In genomic region chr21:43864806-43865470, GRCh38 we compare ENCODE assay signal across 1 cellular context.
TF ChIP-seq lines count a peak whose summit lies in the region.

Gene AGPAT3, plus strand, starts transcription at chr21:43865223. Its CDS starts 94,459 bp downstream, at chr21:43959682.

TF ChIP-seq in IMR-90, 13 proteins besides CTCF, POLR2A, EP300 and RAD21:
- TF ChIP-seq, protein P1, sequence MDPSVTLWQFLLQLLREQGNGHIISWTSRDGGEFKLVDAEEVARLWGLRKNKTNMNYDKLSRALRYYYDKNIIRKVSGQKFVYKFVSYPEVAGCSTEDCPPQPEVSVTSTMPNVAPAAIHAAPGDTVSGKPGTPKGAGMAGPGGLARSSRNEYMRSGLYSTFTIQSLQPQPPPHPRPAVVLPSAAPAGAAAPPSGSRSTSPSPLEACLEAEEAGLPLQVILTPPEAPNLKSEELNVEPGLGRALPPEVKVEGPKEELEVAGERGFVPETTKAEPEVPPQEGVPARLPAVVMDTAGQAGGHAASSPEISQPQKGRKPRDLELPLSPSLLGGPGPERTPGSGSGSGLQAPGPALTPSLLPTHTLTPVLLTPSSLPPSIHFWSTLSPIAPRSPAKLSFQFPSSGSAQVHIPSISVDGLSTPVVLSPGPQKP (IDR thresholded peaks at IDR 0.05; ENCODE audit: borderline replicate concordance, low read depth, low read length): no peak
- no peak for TF ChIP-seq RCOR1 (IDR thresholded peaks at IDR 0.05; ENCODE audit: insufficient replicate concordance, low read length)
- no peak for TF ChIP-seq SMC3 (IDR thresholded peaks at IDR 0.05; ENCODE audit: low read depth, low read length)
- no peak for TF ChIP-seq BHLHE40 (IDR thresholded peaks at IDR 0.05; ENCODE audit: low read depth, low read length)
- TF ChIP-seq, protein P2, sequence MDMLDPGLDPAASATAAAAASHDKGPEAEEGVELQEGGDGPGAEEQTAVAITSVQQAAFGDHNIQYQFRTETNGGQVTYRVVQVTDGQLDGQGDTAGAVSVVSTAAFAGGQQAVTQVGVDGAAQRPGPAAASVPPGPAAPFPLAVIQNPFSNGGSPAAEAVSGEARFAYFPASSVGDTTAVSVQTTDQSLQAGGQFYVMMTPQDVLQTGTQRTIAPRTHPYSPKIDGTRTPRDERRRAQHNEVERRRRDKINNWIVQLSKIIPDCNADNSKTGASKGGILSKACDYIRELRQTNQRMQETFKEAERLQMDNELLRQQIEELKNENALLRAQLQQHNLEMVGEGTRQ (IDR thresholded peaks at IDR 0.05; ENCODE audit: low read depth, low read length): no peak
- TF ChIP-seq RFX5 (IDR thresholded peaks at IDR 0.05; ENCODE audit: low read depth, low read length): no peak
- TF ChIP-seq FOS (IDR thresholded peaks at IDR 0.05; ENCODE audit: low read depth, low read length): no peak
- TF ChIP-seq MAZ (IDR thresholded peaks at IDR 0.05; ENCODE audit: borderline replicate concordance, low read depth, low read length): no peak
- TF ChIP-seq NFE2L2 (IDR thresholded peaks at IDR 0.05; ENCODE audit: low read depth, low read length): no peak
- TF ChIP-seq MAFK (IDR thresholded peaks at IDR 0.05; ENCODE audit: low read depth, low read length): no peak
- TF ChIP-seq CHD1 (IDR thresholded peaks at IDR 0.05; ENCODE audit: low read depth, low read length): no peak
- no peak for TF ChIP-seq CEBPB (IDR thresholded peaks at IDR 0.05; ENCODE audit: low read depth, low read length)
- no peak for TF ChIP-seq MXI1 (IDR thresholded peaks at IDR 0.05; ENCODE audit: borderline replicate concordance, low read depth, low read length)
